In the genomic region with DNA sequence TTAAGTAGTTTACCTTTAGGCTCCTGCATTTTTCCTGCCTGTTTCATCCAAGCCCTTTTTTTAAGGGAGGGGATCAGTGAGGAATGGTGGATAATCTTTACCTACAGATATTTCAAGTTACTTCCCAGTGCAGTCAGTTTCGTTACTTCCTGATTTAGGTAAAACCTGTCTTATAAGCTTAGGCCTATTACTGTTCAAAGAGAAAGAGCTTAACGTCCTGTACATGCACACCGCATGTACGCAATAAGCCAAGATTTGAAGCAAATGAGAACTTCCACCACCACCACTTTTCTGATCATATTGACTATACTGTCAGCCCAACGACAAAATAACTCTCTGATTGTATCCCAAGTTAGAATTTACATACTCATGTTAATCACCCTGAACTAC, we compare ENCODE assay signal across 10 cellular contexts. TPM values are rescaled to one million over a fixed set of nuclear protein-coding genes. Genes with fewer than 3 reads are reported as not detected.
DNase-seq lines count a peak whose midpoint lies in the region; ATAC-seq, FAIRE-seq and TF ChIP-seq lines count a peak whose summit lies in the region.
"Had no signal": no experiment of that assay in that cellular context is flagged by ENCODE, and none has a peak within 500 bp of the region (broad histone marks: within the 10 kb centered on the region; RNA-seq: fewer than 3 reads in every experiment).

No MANE protein-coding gene starts in this region.

- H3K27me3 ChIP-seq in RWPE2 (ENCODE audit: insufficient read depth, poor library complexity, severe bottlenecking) (no peaks in the 10 kb centered on the region), bronchial epithelial cell (ENCODE audit: control insufficient read depth, insufficient read depth, low read length) (no peaks in the 10 kb centered on the region), left lung (peaks cover 0 to 30% of the 10 kb centered on the region in 2 donors), testis (no peaks in the 10 kb centered on the region)

- intact Hi-C loops in left lung (cut with DNase I) = loop anchor here in 1 of 2 donors (10.0 kb wide), 1 partner anchor 204 kb away; no protein-coding TSS in a partner anchor
- intact Hi-C loops in testis (cut with DNase I; ENCODE audit: low total_unique reads) = no loop called here

- no peak for TF ChIP-seq CTCF in RWPE2 (IDR thresholded peaks at IDR 0.05; ENCODE audit: poor library complexity, severe bottlenecking)
- TF ChIP-seq CTCF in bronchial epithelial cell (IDR thresholded peaks at IDR 0.05; ENCODE audit: insufficient read depth, low read length, severe bottlenecking) = no peak
- TF ChIP-seq CTCF in left lung (IDR thresholded peaks at IDR 0.05) = no peak
- TF ChIP-seq CTCF in testis (IDR thresholded peaks at IDR 0.05) = no peak

- H3K27ac ChIP-seq in RWPE2 (ENCODE audit: poor library complexity, severe bottlenecking) (peak overlapping the region; percentile 96), left lung (peak overlapping the region; percentile 18 to 50), substantia nigra (ENCODE audit: low read depth, low read length, poor library complexity, severe bottlenecking) (peak overlapping the region; percentile 58), testis (no peak overlapping the region)

- FAIRE-seq in bronchial epithelial cell (lab: Jason Lieb, UNC) = no peak
- FAIRE-seq: HTR-8/SVneo had no signal

- WGBS in testis, 2 donors = 81 to 84% methylated on average over 5 of the region's 5 CpGs

- TF ChIP-seq POLR2A in testis (IDR thresholded peaks at IDR 0.05) = no peak

- peaks cover 57% of the 10 kb centered on the region for H3K36me3 ChIP-seq in RWPE2 (ENCODE audit: low read depth)
- H3K36me3 ChIP-seq in bronchial epithelial cell (ENCODE audit: control insufficient read depth, insufficient read depth, low read length) = peaks cover 7% of the 10 kb centered on the region
- H3K36me3 ChIP-seq in left lung = no peaks in the 10 kb centered on the region
- no peaks in the 10 kb centered on the region for H3K36me3 ChIP-seq in testis (ENCODE audit: low read depth, missing control alignments)

- DNase-seq in RWPE2 (ENCODE audit: low spot score) (no peak), bronchial epithelial cell (ENCODE audit: low read depth) (peak; percentile 48), left lung (no peak), substantia nigra (lab: John Stamatoyannopoulos, UW) (no peak), testis (no peak), DMS 273 treated with DMSO at 0.1 percent for 48 hours (lab: John Stamatoyannopoulos, UW) (no peak)
- no peak for DNase-seq in activated effector memory CD4-positive, alpha-beta T cell treated with Interleukin-2 at 50 U/mL for 16 hours
- DNase-seq: activated CD8-positive, alpha-beta memory T cell treated with anti-CD3 and anti-CD28 coated beads for 24 hours; activated naive CD4-positive, alpha-beta T cell treated with anti-CD3 and anti-CD28 coated beads for 36 hours had no signal

- H3K9me3 ChIP-seq in RWPE2 (ENCODE audit: severe bottlenecking) (no peaks in the 10 kb centered on the region), left lung (no peaks in the 10 kb centered on the region), testis (no peaks in the 10 kb centered on the region)

- peak overlapping the region; percentile 1 for H3K4me3 ChIP-seq in RWPE2 (ENCODE audit: severe bottlenecking)
- H3K4me3 ChIP-seq in bronchial epithelial cell (ENCODE audit: low read depth, low read length) = peak overlapping the region; percentile 3
- peak overlapping the region in 1 of 2 donors; percentile 57 for H3K4me3 ChIP-seq in left lung
- no peak overlapping the region for H3K4me3 ChIP-seq in testis

- H3K4me1 ChIP-seq in RWPE2 (ENCODE audit: insufficient read depth, poor library complexity, severe bottlenecking) (peaks cover 34% of the 10 kb centered on the region), left lung (peaks cover 0 to 13% of the 10 kb centered on the region in 2 donors), testis (no peaks in the 10 kb centered on the region)

- ATAC-seq in RWPE2 (ENCODE audit: low read depth) (no peak), left lung (peak; percentile 27)

RNA-seq across cellular contexts. Expression of a gene that starts 5.2 kb away (rescaled TPM):
- total RNA-seq in bronchial epithelial cell = 11.6 and 11.9 TPM in 2 replicates
- 10 to 100 TPM; 88.8 to 97.9 TPM for total RNA-seq in left lung
- total RNA-seq in testis = 10 to 100 TPM; 23.1 to 34.7 TPM
- polyA plus RNA-seq in testis (ENCODE audit: insufficient read depth, low read depth, low replicate concordance) = 8.4 TPM
- total RNA-seq: activated naive CD4-positive, alpha-beta T cell treated with anti-CD3 and anti-CD28 coated beads for 36 hours had no signal

Comparison
In these comparisons a context has a peak if more than half of its experiments do, and no peak if none do; other contexts are left out.
1. H3K27ac ChIP-seq: peak in RWPE2 (single experiment), left lung (2 of 2) and substantia nigra (single experiment); none in testis (0 of 2).
2. H3K4me3 ChIP-seq: peak in RWPE2 (single experiment) and bronchial epithelial cell (single experiment); none in testis (0 of 2).